In the genomic region with DNA sequence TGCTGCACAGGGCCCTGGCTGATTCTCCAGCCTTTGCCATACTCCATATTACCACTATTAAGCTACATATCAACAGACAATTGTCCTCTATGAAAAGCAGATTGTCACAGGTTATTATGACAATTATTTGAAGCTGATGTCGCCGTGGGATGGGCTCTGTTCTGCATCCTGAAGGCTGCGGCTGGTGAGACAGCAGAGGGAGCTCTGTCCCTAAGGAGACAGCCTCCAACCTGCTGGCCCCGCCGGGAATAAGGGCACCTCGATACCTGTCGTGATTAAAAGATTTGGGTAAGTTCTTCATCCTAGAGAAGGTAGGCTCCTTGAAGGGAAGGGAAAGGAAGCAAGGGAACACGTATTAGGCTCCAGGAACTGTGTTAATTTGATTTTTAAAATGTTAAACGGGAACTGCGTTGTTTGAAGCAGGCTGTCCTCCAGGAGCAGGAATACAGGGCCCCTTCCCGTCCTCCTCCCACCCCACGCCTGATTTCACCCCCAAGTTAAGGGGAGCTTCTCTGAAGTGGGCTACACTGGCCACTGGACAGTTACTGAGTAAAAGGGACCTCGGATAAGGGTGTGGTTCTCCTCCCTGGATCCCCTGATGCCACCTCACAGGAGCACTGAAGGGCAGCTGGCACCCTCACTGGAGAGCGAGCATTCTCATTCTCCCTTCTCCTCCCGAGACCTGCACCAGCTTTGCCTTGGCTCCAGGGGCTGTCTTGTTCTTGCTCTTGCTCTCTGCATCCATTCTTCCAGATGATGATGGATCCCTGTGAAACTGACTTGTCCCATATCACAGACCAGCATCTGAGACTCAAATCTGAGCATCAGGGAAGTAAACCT, we compare ENCODE assay signal across 8 cellular contexts. TPM values are rescaled to one million over a fixed set of nuclear protein-coding genes. Genes with fewer than 3 reads are reported as not detected.
DNase-seq lines count a peak whose midpoint lies in the region; FAIRE-seq and TF ChIP-seq lines count a peak whose summit lies in the region.

No MANE protein-coding gene starts in this region.

- DNase-seq in DMS153 (lab: John Stamatoyannopoulos, UW) (peak; percentile 15), Karpas-422 (peak; percentile 59), esophagus squamous epithelium (lab: John Stamatoyannopoulos, UW) (no peak), neural progenitor cell (ENCODE audit: low spot score) (peak; percentile 63), CD1c-positive myeloid dendritic cell (ENCODE audit: extremely low spot score) (no peak), NCI-H2107 (lab: John Stamatoyannopoulos, UW) (no peak), HTR-8/SVneo (ENCODE audit: insufficient read length, low spot score) (no peak)
- DNase-seq in activated CD4-positive, alpha-beta memory T cell treated with anti-CD3 and anti-CD28 coated beads, Interleukin-2, amount 10 ng/mL, durations not matched to agents 7 days and 5 days, result peak; percentile 29

- no peak overlapping the region for H3K4me3 Mint-ChIP-seq in activated CD4-positive, alpha-beta memory T cell treated with anti-CD3 and anti-CD28 coated beads, Interleukin-2, amount 10 ng/mL, durations not matched to agents 7 days and 5 days
- peak overlapping the region; percentile 18 for H3K4me3 Mint-ChIP-seq in neural progenitor cell

- CTCF ChIA-PET in activated CD4-positive, alpha-beta memory T cell treated with anti-CD3 and anti-CD28 coated beads, Interleukin-2, amount 10 ng/mL, durations not matched to agents 7 days and 5 days (lab: Charles Lee), result interaction anchor here (1.1 to 1.5 kb wide), 2 partner anchors 77 to 142 kb away, joined by 3 read pairs; no protein-coding TSS in a partner anchor

- H3K36me3 Mint-ChIP-seq in activated CD4-positive, alpha-beta memory T cell treated with anti-CD3 and anti-CD28 coated beads, Interleukin-2, amount 10 ng/mL, durations not matched to agents 7 days and 5 days (ENCODE audit: low read depth), result no peaks in the 10 kb centered on the region
- no peaks in the 10 kb centered on the region for H3K36me3 Mint-ChIP-seq in neural progenitor cell

- H3K4me3 ChIP-seq in Karpas-422 (ENCODE audit: low read length), result no peak overlapping the region
- peak overlapping the region in 1 of 4 donors; percentile 27 for H3K4me3 ChIP-seq in esophagus squamous epithelium
- no peak overlapping the region for H3K4me3 ChIP-seq in neural progenitor cell

- H3K4me1 Mint-ChIP-seq in activated CD4-positive, alpha-beta memory T cell treated with anti-CD3 and anti-CD28 coated beads, Interleukin-2, amount 10 ng/mL, durations not matched to agents 7 days and 5 days, result peaks cover 3% of the 10 kb centered on the region
- H3K4me1 Mint-ChIP-seq in neural progenitor cell, result peaks cover 8% of the 10 kb centered on the region

- H2AFZ ChIP-seq in Karpas-422 (ENCODE audit: low read length) (no peak overlapping the region), neural progenitor cell (replicated peaks) (peak overlapping the region; percentile 87)

- peaks cover 3% of the 10 kb centered on the region for H3K9me3 Mint-ChIP-seq in activated CD4-positive, alpha-beta memory T cell treated with anti-CD3 and anti-CD28 coated beads, Interleukin-2, amount 10 ng/mL, durations not matched to agents 7 days and 5 days
- H3K9me3 Mint-ChIP-seq in neural progenitor cell, result peaks cover 8% of the 10 kb centered on the region

- intact Hi-C loops in esophagus squamous epithelium (cut with DNase I), result no loop called here

- no peaks in the 10 kb centered on the region for H3F3A ChIP-seq in neural progenitor cell (ENCODE audit: low read depth)

- POLR2A ChIA-PET in activated CD4-positive, alpha-beta memory T cell treated with anti-CD3 and anti-CD28 coated beads, Interleukin-2, amount 10 ng/mL, durations not matched to agents 7 days and 5 days (lab: Charles Lee), result interaction anchor here (0.7 kb wide), 1 partner anchor 402 kb away, joined by 3 read pairs; no protein-coding TSS in a partner anchor

- H3K27ac ChIP-seq in Karpas-422 (ENCODE audit: low read length) (no peak overlapping the region), esophagus squamous epithelium (no peak overlapping the region), neural progenitor cell (no peak overlapping the region)

- 11 to 16% methylated on average over 12 to 14 of the region's 15 CpGs for WGBS in esophagus squamous epithelium, 2 donors

- FAIRE-seq in HTR-8/SVneo (lab: Jason Lieb, UNC), result no peak

- H3K4me1 ChIP-seq in Karpas-422 (ENCODE audit: low read length) (no peaks in the 10 kb centered on the region), esophagus squamous epithelium (peaks cover 0 to 8% (median 0%) of the 10 kb centered on the region in 3 donors), neural progenitor cell (no peaks in the 10 kb centered on the region)

- H3K9ac ChIP-seq in Karpas-422 (ENCODE audit: low read length) (no peak overlapping the region), neural progenitor cell (no peak overlapping the region)

- peaks cover 10% of the 10 kb centered on the region for H3K27me3 Mint-ChIP-seq in activated CD4-positive, alpha-beta memory T cell treated with anti-CD3 and anti-CD28 coated beads, Interleukin-2, amount 10 ng/mL, durations not matched to agents 7 days and 5 days
- peaks cover 4% of the 10 kb centered on the region for H3K27me3 Mint-ChIP-seq in neural progenitor cell (ENCODE audit: insufficient read depth, low read depth)

- TF ChIP-seq CTCF in esophagus squamous epithelium (IDR thresholded peaks at IDR 0.05) (peak in 5 of 6 experiments; percentile 49 to 73 (median 63)), neural progenitor cell (IDR thresholded peaks at IDR 0.05) (peak; percentile 66)

- no peak overlapping the region for H3K27ac Mint-ChIP-seq in activated CD4-positive, alpha-beta memory T cell treated with anti-CD3 and anti-CD28 coated beads, Interleukin-2, amount 10 ng/mL, durations not matched to agents 7 days and 5 days
- no peak overlapping the region for H3K27ac Mint-ChIP-seq in neural progenitor cell

- H4K20me1 ChIP-seq in Karpas-422 (ENCODE audit: insufficient read depth, low read depth, low read length) (no peaks in the 10 kb centered on the region), neural progenitor cell (ENCODE audit: low read depth) (no peaks in the 10 kb centered on the region)

- no peaks in the 10 kb centered on the region for H3K36me3 ChIP-seq in Karpas-422 (ENCODE audit: insufficient read depth, low read length)
- no peaks in the 10 kb centered on the region for H3K36me3 ChIP-seq in esophagus squamous epithelium
- H3K36me3 ChIP-seq in neural progenitor cell, result no peaks in the 10 kb centered on the region

- H3K27me3 ChIP-seq in Karpas-422 (ENCODE audit: low read length), result no peaks in the 10 kb centered on the region
- no peaks in the 10 kb centered on the region for H3K27me3 ChIP-seq in esophagus squamous epithelium
- no peaks in the 10 kb centered on the region for H3K27me3 ChIP-seq in neural progenitor cell

- no peaks in the 10 kb centered on the region for H3K9me3 ChIP-seq in Karpas-422 (ENCODE audit: low read length)
- H3K9me3 ChIP-seq in esophagus squamous epithelium, result no peaks in the 10 kb centered on the region
- no peaks in the 10 kb centered on the region for H3K9me3 ChIP-seq in neural progenitor cell (ENCODE audit: low read depth)

- H3K79me2 ChIP-seq in Karpas-422 (ENCODE audit: low read length) (no peaks in the 10 kb centered on the region), neural progenitor cell (ENCODE audit: low read depth) (no peaks in the 10 kb centered on the region)

- no peak overlapping the region for H3K4me2 ChIP-seq in Karpas-422 (ENCODE audit: low read depth, low read length, poor library complexity, severe bottlenecking)
- H3K4me2 ChIP-seq in neural progenitor cell, result peak overlapping the region; percentile 39

- no peak for TF ChIP-seq POLR2A in esophagus squamous epithelium (IDR thresholded peaks at IDR 0.05)

- no peaks in the 10 kb centered on the region for H3K9me2 ChIP-seq in Karpas-422 (replicated peaks; ENCODE audit: insufficient read depth, low read length)

RNA-seq across cellular contexts. Expression of a gene that starts 11.8 kb away (rescaled TPM):
- total RNA-seq in Karpas-422 (2014; rRNA removed; shearing (Covaris generic); ENCODE audit: low replicate concordance), result 60.4 and 120 TPM in 2 replicates
- 100 to 1,000 TPM; 168 to 170 TPM for total RNA-seq in activated CD4-positive, alpha-beta memory T cell treated with anti-CD3 and anti-CD28 coated beads, Interleukin-2, amount 10 ng/mL, durations not matched to agents 7 days and 5 days
- 10 to 100 TPM; 50.1 to 84.5 (median 65.2) TPM for total RNA-seq in esophagus squamous epithelium
- 130 and 166 TPM in 2 replicates for total RNA-seq in neural progenitor cell (ENCODE audit: low replicate concordance)

RNA-seq across cellular contexts. Expression of a gene that starts 42.6 kb away (rescaled TPM):
- 0.97 and 1.4 TPM in 2 replicates for total RNA-seq in Karpas-422 (2014; rRNA removed; shearing (Covaris generic); ENCODE audit: low replicate concordance)
- total RNA-seq in activated CD4-positive, alpha-beta memory T cell treated with anti-CD3 and anti-CD28 coated beads, Interleukin-2, amount 10 ng/mL, durations not matched to agents 7 days and 5 days, result 10 to 100 TPM; 26.3 to 27.2 TPM
- total RNA-seq in esophagus squamous epithelium, result 100 to 1,000 TPM in 1 of 4 donors, 10 to 100 TPM in 3; 51.6 to 102 (median 57.2) TPM
- total RNA-seq in neural progenitor cell (ENCODE audit: low replicate concordance), result 2.3 and 6.7 TPM in 2 replicates

Comparison
In these comparisons a context has a peak if more than half of its experiments do, and no peak if none do; other contexts are left out.
1. DNase-seq: peak in DMS153 (single experiment), Karpas-422 (single experiment), activated CD4-positive, alpha-beta memory T cell treated with anti-CD3 and anti-CD28 coated beads, Interleukin-2, amount 10 ng/mL, durations not matched to agents 7 days and 5 days (single experiment) and neural progenitor cell (single experiment); none in esophagus squamous epithelium (single experiment), CD1c-positive myeloid dendritic cell (single experiment), NCI-H2107 (single experiment) and HTR-8/SVneo (single experiment).